Comparison of ENCODE assay signal across 19 cellular contexts in genomic region chr10:98638920-98639319, GRCh38.
A peak's percentile ranks its signal among the peaks of the same experiment; 100 is the strongest.
DNase-seq lines count a peak whose midpoint lies in the region; ATAC-seq and TF ChIP-seq lines count a peak whose summit lies in the region.
"Had no signal": no experiment of that assay in that cellular context is flagged by ENCODE, and none has a peak within 500 bp of the region (broad histone marks: within the 10 kb centered on the region; RNA-seq: fewer than 3 reads in every experiment).

No MANE protein-coding gene starts in this region.

- H2BK15ac ChIP-seq in mesendoderm (replicated peaks; ENCODE audit: low read depth) = no peak overlapping the region

- H3K79me2 ChIP-seq in GM23338 (replicated peaks; ENCODE audit: insufficient read depth) (no peaks in the 10 kb centered on the region), Loucy (ENCODE audit: insufficient read depth, low read length) (no peaks in the 10 kb centered on the region), mesendoderm (ENCODE audit: control insufficient read depth, insufficient read depth, low read length) (no peaks in the 10 kb centered on the region)

- H2BK5ac ChIP-seq in mesendoderm (ENCODE audit: low read length) = no peak overlapping the region

- H3K79me1 ChIP-seq in mesendoderm (ENCODE audit: low read length) = no peaks in the 10 kb centered on the region

- H4K8ac ChIP-seq in mesendoderm (ENCODE audit: low read depth, low read length) = no peak overlapping the region

- peaks cover 3% of the 10 kb centered on the region for H3K27me3 Mint-ChIP-seq in GM23338 (ENCODE audit: insufficient read depth, low read depth, poor library complexity)

- no peaks in the 10 kb centered on the region for H3F3A ChIP-seq in GM23338 (replicated peaks; ENCODE audit: low read depth)
- H3F3A ChIP-seq in Loucy (ENCODE audit: low read depth) = no peaks in the 10 kb centered on the region

- H3K36me3 ChIP-seq in GM23338 (ENCODE audit: insufficient read depth) (no peaks in the 10 kb centered on the region), Loucy (ENCODE audit: insufficient read depth, low read length) (no peaks in the 10 kb centered on the region), mesendoderm (ENCODE audit: control insufficient read depth, insufficient read depth, low read length) (no peaks in the 10 kb centered on the region)
- H3K36me3 ChIP-seq: HAP-1 had no signal

- no peak overlapping the region for H3K27ac Mint-ChIP-seq in GM23338
- H3K27ac Mint-ChIP-seq: CD4-positive, alpha-beta T cell had no signal

- no peak overlapping the region for H2BK120ac ChIP-seq in mesendoderm (ENCODE audit: low read depth, low read length)

- H4K5ac ChIP-seq in mesendoderm (ENCODE audit: low read length) = no peak overlapping the region

- no peaks in the 10 kb centered on the region for H3K9me3 Mint-ChIP-seq in GM23338
- H3K9me3 Mint-ChIP-seq: CD4-positive, alpha-beta T cell had no signal

- H2AFZ ChIP-seq in GM23338 (peak overlapping the region; percentile 61; the same call in 1 of the 2 replicates), Loucy (ENCODE audit: low read length) (peak overlapping the region; percentile 33; the same call in 1 of the 2 replicates)

- H3K4ac ChIP-seq in mesendoderm (ENCODE audit: low read depth, low read length) = no peak overlapping the region

- peaks cover 7% of the 10 kb centered on the region; the same call in 1 of the 2 replicates for H3K4me1 ChIP-seq in GM23338 (ENCODE audit: insufficient read depth)
- peaks cover 7% of the 10 kb centered on the region for H3K4me1 ChIP-seq in Loucy (ENCODE audit: insufficient read depth, low read length, poor library complexity, severe bottlenecking)
- H3K4me1 ChIP-seq in mesendoderm (ENCODE audit: control insufficient read depth, low read depth, low read length) = no peaks in the 10 kb centered on the region
- H3K4me1 ChIP-seq: HAP-1 had no signal

- ATAC-seq in GM23338 = no peak
- ATAC-seq: GM12878, K562 had no signal

- no peak overlapping the region for H3K56ac ChIP-seq in mesendoderm (ENCODE audit: low read length)

- no peak overlapping the region for H3K4me3 Mint-ChIP-seq in GM23338
- H3K4me3 Mint-ChIP-seq: CD4-positive, alpha-beta T cell had no signal

- no peak for DNase-seq in GM23338 (ENCODE audit: low spot score)
- peak; percentile 28 for DNase-seq in epidermal melanocyte (ENCODE audit: insufficient read length, low spot score)
- DNase-seq in foreskin melanocyte = peak; percentile 88
- DNase-seq in NCI-H526 treated with DMSO at 0.1 percent for 48 hours (lab: John Stamatoyannopoulos, UW) = no peak
- DNase-seq in middle frontal gyrus (ENCODE audit: extremely low spot score, low spot score) = no peak
- no peak for DNase-seq in D341Med (ENCODE audit: low spot score)
- DNase-seq in mesendoderm = no peak
- DNase-seq: ACHN; AML-193; CD4-positive, alpha-beta T cell; DMS53; DND-41; EL; IMR-90 had no signal

- no CpG with 5 or more reads among the region's 5 CpGs for WGBS in mesendoderm (ENCODE audit: extremely low coverage, insufficient coverage, low lambda C conversion rate)

- H4K20me1 ChIP-seq in GM23338 (replicated peaks; ENCODE audit: insufficient read depth) (no peaks in the 10 kb centered on the region), Loucy (ENCODE audit: insufficient read depth, low read length, poor library complexity, severe bottlenecking) (no peaks in the 10 kb centered on the region)

- H3K27me3 ChIP-seq in GM23338 (ENCODE audit: insufficient read depth) (no peaks in the 10 kb centered on the region), Loucy (ENCODE audit: insufficient read depth, low read length, poor library complexity, severe bottlenecking) (no peaks in the 10 kb centered on the region), mesendoderm (ENCODE audit: insufficient read depth, low read length, poor library complexity) (no peaks in the 10 kb centered on the region)

- H3K9ac ChIP-seq in Loucy (ENCODE audit: low read depth, low read length, poor library complexity, severe bottlenecking) (no peak overlapping the region), mesendoderm (ENCODE audit: low read length) (no peak overlapping the region)

- no peak overlapping the region for H3K23ac ChIP-seq in mesendoderm (ENCODE audit: low read length)

- H3K4me3 ChIP-seq in GM23338 = no peak overlapping the region
- no peak overlapping the region for H3K4me3 ChIP-seq in Loucy (ENCODE audit: low read length, poor library complexity, severe bottlenecking)
- H3K4me3 ChIP-seq in mesendoderm (ENCODE audit: low read length) = no peak overlapping the region
- H3K4me3 ChIP-seq: GM12878, HAP-1, K562 had no signal

- H3K27ac ChIP-seq in GM23338 (ENCODE audit: low read depth) (no peak overlapping the region), mesendoderm (ENCODE audit: low read depth, low read length) (no peak overlapping the region)
- H3K27ac ChIP-seq: C4-2B had no signal

- H2AK5ac ChIP-seq in mesendoderm (ENCODE audit: low read length) = no peak overlapping the region

- peaks cover 8% of the 10 kb centered on the region; the same call in 1 of the 3 replicates for H3K4me1 Mint-ChIP-seq in GM23338

- H3K36me3 Mint-ChIP-seq in GM23338 (ENCODE audit: low read depth) = no peaks in the 10 kb centered on the region

- H3K18ac ChIP-seq in mesendoderm (ENCODE audit: low read length) = no peak overlapping the region

- no peaks in the 10 kb centered on the region for H3K9me3 ChIP-seq in Loucy (ENCODE audit: insufficient read depth, low read depth, low read length)
- H3K9me3 ChIP-seq: HAP-1 had no signal

- TF ChIP-seq CTCF in GM23338 (conservative IDR thresholded peaks at IDR 0.05; ENCODE audit: low read depth in 2 of 2) = no peak
- TF ChIP-seq CTCF in Loucy (conservative IDR thresholded peaks at IDR 0.05; ENCODE audit: low read length) = no peak

- H3K9me2 ChIP-seq in GM23338 (ENCODE audit: insufficient read depth) (no peaks in the 10 kb centered on the region), Loucy (replicated peaks; ENCODE audit: low read depth, low read length) (no peaks in the 10 kb centered on the region)

- H3K4me2 ChIP-seq in GM23338 (no peak overlapping the region), Loucy (ENCODE audit: low read depth, low read length, poor library complexity, severe bottlenecking) (no peak overlapping the region), mesendoderm (ENCODE audit: low read length) (no peak overlapping the region)

TF ChIP-seq in GM23338, 12 proteins besides CTCF, POLR2A, EP300 and RAD21 (continues in another document):
- TF ChIP-seq, protein P1, sequence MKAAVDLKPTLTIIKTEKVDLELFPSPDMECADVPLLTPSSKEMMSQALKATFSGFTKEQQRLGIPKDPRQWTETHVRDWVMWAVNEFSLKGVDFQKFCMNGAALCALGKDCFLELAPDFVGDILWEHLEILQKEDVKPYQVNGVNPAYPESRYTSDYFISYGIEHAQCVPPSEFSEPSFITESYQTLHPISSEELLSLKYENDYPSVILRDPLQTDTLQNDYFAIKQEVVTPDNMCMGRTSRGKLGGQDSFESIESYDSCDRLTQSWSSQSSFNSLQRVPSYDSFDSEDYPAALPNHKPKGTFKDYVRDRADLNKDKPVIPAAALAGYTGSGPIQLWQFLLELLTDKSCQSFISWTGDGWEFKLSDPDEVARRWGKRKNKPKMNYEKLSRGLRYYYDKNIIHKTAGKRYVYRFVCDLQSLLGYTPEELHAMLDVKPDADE (IDR thresholded peaks at IDR 0.05) = no peak
- TF ChIP-seq POLR2AphosphoS5 (IDR thresholded peaks at IDR 0.05; ENCODE audit: low read depth) (no peak), CREB1 (CRISPR knock-in tag; IDR thresholded peaks at IDR 0.05; ENCODE audit: low read depth) (no peak), JUNB (IDR thresholded peaks at IDR 0.05; ENCODE audit: unreplicated experiment) (no peak), ZNF114 (CRISPR knock-in tag; IDR thresholded peaks at IDR 0.05) (no peak)
- TF ChIP-seq, protein P2, sequence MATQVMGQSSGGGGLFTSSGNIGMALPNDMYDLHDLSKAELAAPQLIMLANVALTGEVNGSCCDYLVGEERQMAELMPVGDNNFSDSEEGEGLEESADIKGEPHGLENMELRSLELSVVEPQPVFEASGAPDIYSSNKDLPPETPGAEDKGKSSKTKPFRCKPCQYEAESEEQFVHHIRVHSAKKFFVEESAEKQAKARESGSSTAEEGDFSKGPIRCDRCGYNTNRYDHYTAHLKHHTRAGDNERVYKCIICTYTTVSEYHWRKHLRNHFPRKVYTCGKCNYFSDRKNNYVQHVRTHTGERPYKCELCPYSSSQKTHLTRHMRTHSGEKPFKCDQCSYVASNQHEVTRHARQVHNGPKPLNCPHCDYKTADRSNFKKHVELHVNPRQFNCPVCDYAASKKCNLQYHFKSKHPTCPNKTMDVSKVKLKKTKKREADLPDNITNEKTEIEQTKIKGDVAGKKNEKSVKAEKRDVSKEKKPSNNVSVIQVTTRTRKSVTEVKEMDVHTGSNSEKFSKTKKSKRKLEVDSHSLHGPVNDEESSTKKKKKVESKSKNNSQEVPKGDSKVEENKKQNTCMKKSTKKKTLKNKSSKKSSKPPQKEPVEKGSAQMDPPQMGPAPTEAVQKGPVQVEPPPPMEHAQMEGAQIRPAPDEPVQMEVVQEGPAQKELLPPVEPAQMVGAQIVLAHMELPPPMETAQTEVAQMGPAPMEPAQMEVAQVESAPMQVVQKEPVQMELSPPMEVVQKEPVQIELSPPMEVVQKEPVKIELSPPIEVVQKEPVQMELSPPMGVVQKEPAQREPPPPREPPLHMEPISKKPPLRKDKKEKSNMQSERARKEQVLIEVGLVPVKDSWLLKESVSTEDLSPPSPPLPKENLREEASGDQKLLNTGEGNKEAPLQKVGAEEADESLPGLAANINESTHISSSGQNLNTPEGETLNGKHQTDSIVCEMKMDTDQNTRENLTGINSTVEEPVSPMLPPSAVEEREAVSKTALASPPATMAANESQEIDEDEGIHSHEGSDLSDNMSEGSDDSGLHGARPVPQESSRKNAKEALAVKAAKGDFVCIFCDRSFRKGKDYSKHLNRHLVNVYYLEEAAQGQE (IDR thresholded peaks at IDR 0.05; ENCODE audit: unreplicated experiment) = no peak

Comparison
In these comparisons a context has a peak if more than half of its experiments do, and no peak if none do; other contexts are left out.
1. DNase-seq: peak in epidermal melanocyte (single experiment) and foreskin melanocyte (single experiment); none in GM23338 (single experiment), NCI-H526 treated with DMSO at 0.1 percent for 48 hours (single experiment), middle frontal gyrus (single experiment), D341Med (single experiment) and mesendoderm (single experiment).